ENCODE assay signal across 25 cellular contexts in genomic region chr6:148591656-148592055, GRCh38.
"Had no signal": no experiment of that assay in that cellular context is flagged by ENCODE, and none has a peak within 500 bp of the region (broad histone marks: within the 10 kb centered on the region; RNA-seq: fewer than 3 reads in every experiment).

No MANE protein-coding gene starts in this region.

- H3K36me3 ChIP-seq: brain microvascular endothelial cell, esophagus squamous epithelium had no signal

- H3K36me3 Mint-ChIP-seq: activated naive CD4-positive, alpha-beta T cell treated with anti-CD3 and anti-CD28 coated beads, Interleukin-2, amount 50 U/mL, for 24 hours; activated naive CD8-positive, alpha-beta T cell treated with anti-CD3 and anti-CD28 coated beads, Interleukin-2, amount 10 ng/mL, durations not matched to agents 7 days and 5 days had no signal

- DNase-seq: activated CD4-positive, alpha-beta memory T cell treated with anti-CD3 and anti-CD28 coated beads, Interleukin-2, amount 10 ng/mL, durations not matched to agents 7 days and 5 days; activated CD4-positive, alpha-beta T cell treated with anti-CD3 and anti-CD28 coated beads for 1 hour; activated CD4-positive, alpha-beta T cell treated with anti-CD3 and anti-CD28 coated beads for 4 hours; activated CD4-positive, alpha-beta T cell treated with anti-CD3 and anti-CD28 coated beads, Interleukin-2, amount 10 ng/mL, durations not matched to agents 7 days and 5 days; activated CD4-positive, alpha-beta T cell treated with anti-CD3 and anti-CD28 coated beads, Interleukin-2, amount 50 U/mL, for 4 hours; activated CD8-positive, alpha-beta memory T cell treated with anti-CD3 and anti-CD28 coated beads, Interleukin-2, amount 50 U/mL, for 48 hours; activated effector memory CD4-positive, alpha-beta T cell treated with anti-CD3 and anti-CD28 coated beads, Interleukin-2, amount 50 U/mL, for 16 hours; activated naive CD4-positive, alpha-beta T cell treated with anti-CD3 and anti-CD28 coated beads for 36 hours; activated naive CD8-positive, alpha-beta T cell treated with anti-CD3 and anti-CD28 coated beads, Interleukin-2, amount 10 ng/mL, durations not matched to agents 7 days and 5 days; activated T-cell treated with anti-CD3 and anti-CD28 coated beads for 4 hours; activated T-cell treated with anti-CD3 and anti-CD28 coated beads, Interleukin-2, amount 50 U/mL, for 4 hours; amniotic stem cell; anterior cingulate cortex; brain microvascular endothelial cell; effector CD8-positive, alpha-beta T cell; esophagus squamous epithelium; head of caudate nucleus; T-helper 1 cell; T-helper 17 cell; T1000 had no signal

- ATAC-seq: activated T-cell treated with anti-CD3 and anti-CD28 coated beads, Interleukin-2, amount 50 U/mL, for 4 hours; T-helper 17 cell had no signal

- H3K4me3 ChIP-seq: esophagus squamous epithelium had no signal

- H3K27ac ChIP-seq: brain microvascular endothelial cell, epithelial cell of prostate had no signal

- H3K4me1 Mint-ChIP-seq: activated naive CD4-positive, alpha-beta T cell treated with anti-CD3 and anti-CD28 coated beads, Interleukin-2, amount 50 U/mL, for 24 hours; central memory CD8-positive, alpha-beta T cell; T-helper 17 cell had no signal

- H3K27ac Mint-ChIP-seq: activated CD4-positive, alpha-beta memory T cell treated with anti-CD3 and anti-CD28 coated beads, Interleukin-2, amount 10 ng/mL, durations not matched to agents 7 days and 5 days; activated CD4-positive, alpha-beta T cell treated with anti-CD3 and anti-CD28 coated beads, Interleukin-2, amount 10 ng/mL, durations not matched to agents 7 days and 5 days; activated naive CD4-positive, alpha-beta T cell treated with anti-CD3 and anti-CD28 coated beads for 36 hours; activated naive CD4-positive, alpha-beta T cell treated with anti-CD3 and anti-CD28 coated beads, Interleukin-2, amount 50 U/mL, for 24 hours; activated naive CD8-positive, alpha-beta T cell treated with anti-CD3 and anti-CD28 coated beads, Interleukin-2, amount 10 ng/mL, durations not matched to agents 7 days and 5 days; activated T-helper 2 cell treated with anti-CD3 and anti-CD28 coated beads, Interferon-gamma antibody, Interleukin-2, Interleukin-4, amounts not matched to agents 10 μg/mL and 5 μg/mL and 100 μg/mL, durations not matched to agents 14 hours and 24 hours and 36 hours; T-helper 17 cell; T-helper 2 cell treated with Interferon-gamma antibody and Interleukin-4, amounts not matched to agents 5 μg/mL and 100 μg/mL, for 36 hours had no signal

- H3K9me3 Mint-ChIP-seq: activated T-cell treated with anti-CD3 and anti-CD28 coated beads, Interleukin-2, amount 50 U/mL, for 4 hours; T-helper 2 cell treated with Interferon-gamma antibody and Interleukin-4, amounts not matched to agents 5 μg/mL and 100 μg/mL, for 36 hours had no signal

- H3K4me3 Mint-ChIP-seq: activated CD4-positive, alpha-beta memory T cell treated with anti-CD3 and anti-CD28 coated beads, Interleukin-2, amount 10 ng/mL, durations not matched to agents 7 days and 5 days; activated CD4-positive, alpha-beta T cell treated with anti-CD3 and anti-CD28 coated beads, Interleukin-2, amount 10 ng/mL, durations not matched to agents 7 days and 5 days; activated naive CD4-positive, alpha-beta T cell treated with anti-CD3 and anti-CD28 coated beads for 36 hours; activated naive CD4-positive, alpha-beta T cell treated with anti-CD3 and anti-CD28 coated beads, Interleukin-2, amount 50 U/mL, for 24 hours; activated naive CD8-positive, alpha-beta T cell treated with anti-CD3 and anti-CD28 coated beads, Interleukin-2, amount 10 ng/mL, durations not matched to agents 7 days and 5 days; activated T-cell treated with anti-CD3 and anti-CD28 coated beads, Interleukin-2, amount 50 U/mL, for 4 hours; central memory CD8-positive, alpha-beta T cell; T-helper 17 cell; T-helper 2 cell treated with Interferon-gamma antibody and Interleukin-4, amounts not matched to agents 5 μg/mL and 100 μg/mL, for 36 hours had no signal

- H3K9me3 ChIP-seq: esophagus squamous epithelium had no signal

- H3K27me3 ChIP-seq: brain microvascular endothelial cell had no signal
